2 cellular contexts compared by ENCODE assay signal in genomic region chr11:2143652-2144548, GRCh38.
TF ChIP-seq lines count a peak whose summit lies in the region.

No MANE protein-coding gene starts in this region.

TF ChIP-seq in GM23338, 12 proteins besides CTCF, POLR2A, EP300 and RAD21:
- no peak for TF ChIP-seq STAT1 (IDR thresholded peaks at IDR 0.05; ENCODE audit: unreplicated experiment)
- no peak for TF ChIP-seq CREB1 (CRISPR knock-in tag; IDR thresholded peaks at IDR 0.05; ENCODE audit: low read depth)
- TF ChIP-seq, protein P1, sequence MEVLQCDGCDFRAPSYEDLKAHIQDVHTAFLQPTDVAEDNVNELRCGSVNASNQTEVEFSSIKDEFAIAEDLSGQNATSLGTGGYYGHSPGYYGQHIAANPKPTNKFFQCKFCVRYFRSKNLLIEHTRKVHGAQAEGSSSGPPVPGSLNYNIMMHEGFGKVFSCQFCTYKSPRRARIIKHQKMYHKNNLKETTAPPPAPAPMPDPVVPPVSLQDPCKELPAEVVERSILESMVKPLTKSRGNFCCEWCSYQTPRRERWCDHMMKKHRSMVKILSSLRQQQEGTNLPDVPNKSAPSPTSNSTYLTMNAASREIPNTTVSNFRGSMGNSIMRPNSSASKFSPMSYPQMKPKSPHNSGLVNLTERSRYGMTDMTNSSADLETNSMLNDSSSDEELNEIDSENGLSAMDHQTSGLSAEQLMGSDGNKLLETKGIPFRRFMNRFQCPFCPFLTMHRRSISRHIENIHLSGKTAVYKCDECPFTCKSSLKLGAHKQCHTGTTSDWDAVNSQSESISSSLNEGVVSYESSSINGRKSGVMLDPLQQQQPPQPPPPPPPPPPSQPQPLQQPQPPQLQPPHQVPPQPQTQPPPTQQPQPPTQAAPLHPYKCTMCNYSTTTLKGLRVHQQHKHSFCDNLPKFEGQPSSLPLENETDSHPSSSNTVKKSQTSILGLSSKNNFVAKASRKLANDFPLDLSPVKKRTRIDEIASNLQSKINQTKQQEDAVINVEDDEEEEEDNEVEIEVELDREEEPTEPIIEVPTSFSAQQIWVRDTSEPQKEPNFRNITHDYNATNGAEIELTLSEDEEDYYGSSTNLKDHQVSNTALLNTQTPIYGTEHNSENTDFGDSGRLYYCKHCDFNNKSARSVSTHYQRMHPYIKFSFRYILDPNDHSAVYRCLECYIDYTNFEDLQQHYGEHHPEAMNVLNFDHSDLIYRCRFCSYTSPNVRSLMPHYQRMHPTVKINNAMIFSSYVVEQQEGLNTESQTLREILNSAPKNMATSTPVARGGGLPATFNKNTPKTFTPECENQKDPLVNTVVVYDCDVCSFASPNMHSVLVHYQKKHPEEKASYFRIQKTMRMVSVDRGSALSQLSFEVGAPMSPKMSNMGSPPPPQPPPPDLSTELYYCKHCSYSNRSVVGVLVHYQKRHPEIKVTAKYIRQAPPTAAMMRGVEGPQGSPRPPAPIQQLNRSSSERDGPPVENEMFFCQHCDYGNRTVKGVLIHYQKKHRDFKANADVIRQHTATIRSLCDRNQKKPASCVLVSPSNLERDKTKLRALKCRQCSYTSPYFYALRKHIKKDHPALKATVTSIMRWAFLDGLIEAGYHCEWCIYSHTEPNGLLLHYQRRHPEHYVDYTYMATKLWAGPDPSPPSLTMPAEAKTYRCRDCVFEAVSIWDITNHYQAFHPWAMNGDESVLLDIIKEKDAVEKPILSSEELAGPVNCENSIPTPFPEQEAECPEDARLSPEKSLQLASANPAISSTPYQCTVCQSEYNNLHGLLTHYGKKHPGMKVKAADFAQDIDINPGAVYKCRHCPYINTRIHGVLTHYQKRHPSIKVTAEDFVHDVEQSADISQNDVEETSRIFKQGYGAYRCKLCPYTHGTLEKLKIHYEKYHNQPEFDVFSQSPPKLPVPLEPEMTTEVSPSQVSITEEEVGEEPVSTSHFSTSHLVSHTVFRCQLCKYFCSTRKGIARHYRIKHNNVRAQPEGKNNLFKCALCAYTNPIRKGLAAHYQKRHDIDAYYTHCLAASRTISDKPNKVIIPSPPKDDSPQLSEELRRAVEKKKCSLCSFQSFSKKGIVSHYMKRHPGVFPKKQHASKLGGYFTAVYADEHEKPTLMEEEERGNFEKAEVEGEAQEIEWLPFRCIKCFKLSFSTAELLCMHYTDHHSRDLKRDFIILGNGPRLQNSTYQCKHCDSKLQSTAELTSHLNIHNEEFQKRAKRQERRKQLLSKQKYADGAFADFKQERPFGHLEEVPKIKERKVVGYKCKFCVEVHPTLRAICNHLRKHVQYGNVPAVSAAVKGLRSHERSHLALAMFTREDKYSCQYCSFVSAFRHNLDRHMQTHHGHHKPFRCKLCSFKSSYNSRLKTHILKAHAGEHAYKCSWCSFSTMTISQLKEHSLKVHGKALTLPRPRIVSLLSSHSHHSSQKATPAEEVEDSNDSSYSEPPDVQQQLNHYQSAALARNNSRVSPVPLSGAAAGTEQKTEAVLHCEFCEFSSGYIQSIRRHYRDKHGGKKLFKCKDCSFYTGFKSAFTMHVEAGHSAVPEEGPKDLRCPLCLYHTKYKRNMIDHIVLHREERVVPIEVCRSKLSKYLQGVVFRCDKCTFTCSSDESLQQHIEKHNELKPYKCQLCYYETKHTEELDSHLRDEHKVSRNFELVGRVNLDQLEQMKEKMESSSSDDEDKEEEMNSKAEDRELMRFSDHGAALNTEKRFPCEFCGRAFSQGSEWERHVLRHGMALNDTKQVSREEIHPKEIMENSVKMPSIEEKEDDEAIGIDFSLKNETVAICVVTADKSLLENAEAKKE (CRISPR knock-in tag; IDR thresholded peaks at IDR 0.05): no peak
- no peak for TF ChIP-seq ETS1 (IDR thresholded peaks at IDR 0.05)
- TF ChIP-seq REST (IDR thresholded peaks at IDR 0.05; ENCODE audit: unreplicated experiment): no peak
- TF ChIP-seq ZNF331 (CRISPR knock-in tag; IDR thresholded peaks at IDR 0.05; ENCODE audit: low read depth): no peak
- no peak for TF ChIP-seq ZNF114 (CRISPR knock-in tag; IDR thresholded peaks at IDR 0.05)
- peak; percentile 83 for TF ChIP-seq EZH2phosphoT487 (IDR thresholded peaks at IDR 0.05; ENCODE audit: unreplicated experiment)
- no peak for TF ChIP-seq POLR2AphosphoS5 (IDR thresholded peaks at IDR 0.05; ENCODE audit: low read depth)
- TF ChIP-seq NANOG (IDR thresholded peaks at IDR 0.05; ENCODE audit: borderline replicate concordance): no peak
- peak; percentile 99 for TF ChIP-seq EZH2 (IDR thresholded peaks at IDR 0.05; ENCODE audit: low read depth, unreplicated experiment)

TF ChIP-seq in K562, 482 proteins besides CTCF, POLR2A, EP300 and RAD21:
- no peak for TF ChIP-seq PHF21A (IDR thresholded peaks at IDR 0.05; ENCODE audit: borderline replicate concordance, low read depth)
- TF ChIP-seq KDM2B (CRISPR knock-in tag; IDR thresholded peaks at IDR 0.05): peak; percentile 77; the same call in 1 of the 2 replicates
- TF ChIP-seq ATF6 (CRISPR knock-in tag; IDR thresholded peaks at IDR 0.05): no peak
- no peak for TF ChIP-seq KLF16 (IDR thresholded peaks at IDR 0.05)
- no peak for TF ChIP-seq TRIM24 (IDR thresholded peaks at IDR 0.05)
- TF ChIP-seq SRF (CRISPR knock-in tag; IDR thresholded peaks at IDR 0.05): no peak
- 0 out of 2 replicates have a peak, but pooled peaks have one; percentile 41 for TF ChIP-seq NFATC3 (IDR thresholded peaks at IDR 0.05)
- no peak for TF ChIP-seq TFAP4 (CRISPR knock-in tag; IDR thresholded peaks at IDR 0.05; ENCODE audit: borderline replicate concordance)
- TF ChIP-seq HINFP (tag; conservative IDR thresholded peaks at IDR 0.05; ENCODE audit: low read depth): no peak
- no peak for TF ChIP-seq BCOR (IDR thresholded peaks at IDR 0.05)
- no peak for TF ChIP-seq GTF2B (IDR thresholded peaks at IDR 0.05; ENCODE audit: extremely low read depth, insufficient read length)
- 0 out of 2 replicates have a peak, but pooled peaks have one; percentile 30 for TF ChIP-seq RBM14 (IDR thresholded peaks at IDR 0.05; ENCODE audit: borderline replicate concordance, insufficient read depth, low read depth, low read length)
- no peak for TF ChIP-seq NCOA4 (IDR thresholded peaks at IDR 0.05; ENCODE audit: partially characterized antibody)
- TF ChIP-seq TCFL5 (CRISPR knock-in tag; conservative IDR thresholded peaks at IDR 0.05): no peak
- TF ChIP-seq SUPT5H (IDR thresholded peaks at IDR 0.05): no peak
- no peak for TF ChIP-seq COPS2 (conservative IDR thresholded peaks at IDR 0.05)
- no peak for TF ChIP-seq ZNF449 (CRISPR knock-in tag; IDR thresholded peaks at IDR 0.05)
- TF ChIP-seq PPARD (CRISPR knock-in tag; IDR thresholded peaks at IDR 0.05): no peak
- no peak for TF ChIP-seq ZKSCAN8 (CRISPR knock-in tag; IDR thresholded peaks at IDR 0.05)
- TF ChIP-seq TARDBP (IDR thresholded peaks at IDR 0.05): no peak
- no peak for TF ChIP-seq CHD1 (IDR thresholded peaks at IDR 0.05; ENCODE audit: low read length)
- no peak for TF ChIP-seq CREBBP (IDR thresholded peaks at IDR 0.05; ENCODE audit: low read depth, low read length)
- TF ChIP-seq RBFOX2 (IDR thresholded peaks at IDR 0.05; ENCODE audit: low read depth, low read length): no peak
- no peak for TF ChIP-seq SRSF1 (IDR thresholded peaks at IDR 0.05; ENCODE audit: low read depth, low read length)
- no peak for TF ChIP-seq CBFA2T2 (conservative IDR thresholded peaks at IDR 0.05)
